Comparison of ENCODE assay signal across 8 cellular contexts in genomic region chr5:162068412-162068811, GRCh38. TPM values are rescaled to one million over a fixed set of nuclear protein-coding genes. Genes with fewer than 3 reads are reported as not detected.
DNase-seq lines count a peak whose midpoint lies in the region; ATAC-seq, FAIRE-seq and TF ChIP-seq lines count a peak whose summit lies in the region.

No MANE protein-coding gene starts in this region.

- in situ Hi-C loops in K562 (cut with MboI): no loop called here

- H3K27ac ChIP-seq in HUES48 (ENCODE audit: low read depth, low read length) (no peak overlapping the region), K562 (ENCODE audit: extremely low read depth, low read depth, low read length) (no peak overlapping the region)

- H3K27me3 ChIP-seq in HUES48 (ENCODE audit: control insufficient read depth, insufficient read depth, low read length) (no peaks in the 10 kb centered on the region), K562 (ENCODE audit: control insufficient read depth in 2 of 2, insufficient read depth in 2 of 2, low read length in 2 of 2) (no peaks in the 10 kb centered on the region)

- H3K36me3 Mint-ChIP-seq in mesothelial cell of epicardium (no peaks in the 10 kb centered on the region), natural killer cell (no peaks in the 10 kb centered on the region)

- H3K4me3 ChIP-seq in HUES48 (ENCODE audit: low read depth, low read length): peak overlapping the region; percentile 86
- no peak overlapping the region for H3K4me3 ChIP-seq in K562

- no peaks in the 10 kb centered on the region for H3K9me3 ChIP-seq in HUES48 (ENCODE audit: control insufficient read depth, insufficient read depth, low read length)
- H3K9me3 ChIP-seq in K562 (replicated peaks; ENCODE audit: control insufficient read depth, insufficient read depth, low read depth, low read length): no peaks in the 10 kb centered on the region; the same call in 1 of the 2 replicates

- TF ChIP-seq CTCF in K562 (IDR thresholded peaks at IDR 0.05 in 2 of 3, conservative IDR thresholded peaks at IDR 0.05 in 1 of 3; ENCODE audit: insufficient read depth in 2 of 3, low read depth in 1 of 3, low read length in 3 of 3): no peak
- no peak for TF ChIP-seq CTCF in mesothelial cell of epicardium (IDR thresholded peaks at IDR 0.05; ENCODE audit: unreplicated experiment)
- no peak for TF ChIP-seq CTCF in natural killer cell (IDR thresholded peaks at IDR 0.05)

- H2AFZ ChIP-seq in K562 (ENCODE audit: low read depth, low read length): no peak overlapping the region

- H3K36me3 ChIP-seq in HUES48 (ENCODE audit: control insufficient read depth, insufficient read depth, low read length): no peaks in the 10 kb centered on the region
- H3K36me3 ChIP-seq in K562 (ENCODE audit: control insufficient read depth, insufficient read depth, low read length): no peaks in the 10 kb centered on the region

- no peak overlapping the region for H3K27ac Mint-ChIP-seq in mesothelial cell of epicardium
- no peak overlapping the region for H3K27ac Mint-ChIP-seq in natural killer cell

- FAIRE-seq in K562 (lab: Jason Lieb, UNC) (no peak), RCC 7860 (lab: Jason Lieb, UNC) (no peak)

- H3K4me1 ChIP-seq in HUES48 (ENCODE audit: control insufficient read depth, insufficient read depth, low read length) (peaks cover 7% of the 10 kb centered on the region), K562 (replicated peaks in 1 of 2; ENCODE audit: control insufficient read depth in 2 of 2, insufficient read depth in 2 of 2, low read length in 2 of 2) (no peaks in the 10 kb centered on the region)

- H3K9me1 ChIP-seq in K562 (ENCODE audit: control insufficient read depth, insufficient read depth, low read length): no peaks in the 10 kb centered on the region

- no TSS peak for BruUV-seq in K562 (replicated peaks; lab: Mats Ljungman, UMichigan)

- CTCF ChIA-PET in K562 (lab: Yijun Ruan, JAX; ENCODE audit: low intra/inter-chr PET ratio): no interaction called here

- no peaks in the 10 kb centered on the region for H3K79me2 ChIP-seq in K562 (ENCODE audit: control insufficient read depth, insufficient read depth, low read length)

- H3K4me3 Mint-ChIP-seq in mesothelial cell of epicardium: no peak overlapping the region
- H3K4me3 Mint-ChIP-seq in natural killer cell: no peak overlapping the region

- no peak overlapping the region for H3K9ac ChIP-seq in HUES48 (ENCODE audit: low read depth, low read length)
- no peak overlapping the region for H3K9ac ChIP-seq in K562 (ENCODE audit: insufficient read depth in 1 of 2, low read depth in 2 of 2, low read length in 2 of 2)

- TF ChIP-seq EP300 in K562 (IDR thresholded peaks at IDR 0.05; ENCODE audit: low read length): no peak

- ATAC-seq in GM18868 (IDR thresholded peaks at IDR 0.05; ENCODE audit: unreplicated experiment) (peak; percentile 71), K562 (no peak), GM18511 (IDR thresholded peaks at IDR 0.05; ENCODE audit: unreplicated experiment) (no peak), HG02870 (IDR thresholded peaks at IDR 0.05; ENCODE audit: unreplicated experiment) (no peak), natural killer cell (no peak)

- no peak for TF ChIP-seq RAD21 in K562 (CRISPR knock-in tag; conservative IDR thresholded peaks at IDR 0.05 in 1 of 2, IDR thresholded peaks at IDR 0.05 in 1 of 2)

- WGBS in K562 (ENCODE audit: insufficient coverage, low coverage, missing lambda C conversion rate): 2% methylated on average over 11 of the region's 12 CpGs

- no peak overlapping the region for H3K4me2 ChIP-seq in K562 (ENCODE audit: insufficient read depth, low read length)

- no peak for TF ChIP-seq POLR2A in K562 (conservative IDR thresholded peaks at IDR 0.05)

- no peaks in the 10 kb centered on the region for H3K9me3 Mint-ChIP-seq in mesothelial cell of epicardium
- H3K9me3 Mint-ChIP-seq in natural killer cell: peaks cover 4 to 6% of the 10 kb centered on the region in 2 donors

- peak in 2 of 4 experiments; percentile 5 to 8 for DNase-seq in K562 (ENCODE audit: extremely low read depth in 1 of 4, low spot score in 3 of 4)
- peak; percentile 44 to 74 for DNase-seq in mesothelial cell of epicardium (ENCODE audit: low spot score in 2 of 2, unreplicated experiment in 2 of 2)
- DNase-seq in RCC 7860 (ENCODE audit: low spot score): no peak
- DNase-seq in natural killer cell: no peak

- intact Hi-C loops in K562 (cut with micrococcal nuclease): no loop called here
- intact Hi-C loops in natural killer cell (cut with micrococcal nuclease): no loop called here

- POLR2A ChIA-PET in K562 (lab: Yijun Ruan, JAX): no interaction called here

- H3K27me3 Mint-ChIP-seq in mesothelial cell of epicardium (ENCODE audit: low read depth): peaks cover 29% of the 10 kb centered on the region
- H3K27me3 Mint-ChIP-seq in natural killer cell (ENCODE audit: low read depth in 2 of 2): no peaks in the 10 kb centered on the region

- H4K20me1 ChIP-seq in K562 (replicated peaks; ENCODE audit: control insufficient read depth, insufficient read depth, low read length): no peaks in the 10 kb centered on the region

- H3K4me1 Mint-ChIP-seq in mesothelial cell of epicardium: no peaks in the 10 kb centered on the region
- no peaks in the 10 kb centered on the region for H3K4me1 Mint-ChIP-seq in natural killer cell

TF ChIP-seq in K562, 482 proteins besides CTCF, POLR2A, EP300 and RAD21:
- TF ChIP-seq KAT8 (IDR thresholded peaks at IDR 0.05; ENCODE audit: low read depth) (no peak), E2F5 (CRISPR knock-in tag; IDR thresholded peaks at IDR 0.05) (no peak), REST (CRISPR knock-in tag; IDR thresholded peaks at IDR 0.05; ENCODE audit: low read depth) (peak; percentile 76), EHMT2 (IDR thresholded peaks at IDR 0.05) (peak; percentile 56)

RNA-seq across cellular contexts. Expression of gene GABRG2, which starts 0.8 kb away (rescaled TPM):
- total RNA-seq in K562 (2011; cell fraction: chromatin; rRNA removed; ENCODE audit: low replicate concordance): 0.18 TPM in 1 of 2 replicates, not detected in the other
- total RNA-seq in K562 (2011; cell fraction: nucleolus; rRNA removed): not detected in 2 replicates
- total RNA-seq in K562 (2011; cell fraction: nucleoplasm; rRNA removed): 0.08 and 0.22 TPM in 2 replicates
- not detected in 2 replicates for total RNA-seq in K562 (2014; rRNA removed)
- total RNA-seq in K562 (2014; rRNA removed; fragmentation: Illumina TruSeq; extraction: Trizol): not detected in 2 replicates
- 0.08 TPM in 1 of 2 replicates, not detected in the other for total RNA-seq in K562 (2015; rRNA removed; fragmentation: Illumina TruSeq; extraction: Trizol)
- total RNA-seq in K562 (2021): 0.96 and 1.2 TPM in 2 replicates
- polyA plus RNA-seq in K562 (2011; rRNA removed): 0.08 and 0.36 TPM in 2 replicates
- not detected in 2 replicates for polyA plus RNA-seq in K562 (2011; cell fraction: cytosol; rRNA removed)
- polyA plus RNA-seq in K562 (2011; cell fraction: nucleus; rRNA removed): 0.09 TPM in 1 of 2 replicates, not detected in the other
- 0.09 and 0.21 TPM in 2 replicates for polyA plus RNA-seq in K562 (2012)
- polyA plus RNA-seq in K562 (2014; fragmentation: Illumina TruSeq; extraction: Trizol): 0.03 and 0.07 TPM in 2 replicates
- under 1 TPM; 0.25 to 0.35 TPM for polyA plus RNA-seq in K562 (2014; fragmentation: Nextera tagmentation; extraction: Ambion mirVana)
- 0.03 TPM in 1 of 2 replicates, not detected in the other for polyA plus RNA-seq in K562 (2014; rRNA removed)
- 0.21 TPM in 1 of 2 replicates, not detected in the other for polyA minus RNA-seq in K562 (2011; rRNA and poly(A)+ RNA removed)
- polyA minus RNA-seq in K562 (2011; cell fraction: cytosol; rRNA and poly(A)+ RNA removed): not detected in 2 replicates
- 0.40 TPM in 1 of 2 replicates, not detected in the other for polyA minus RNA-seq in K562 (2011; cell fraction: nucleus; rRNA and poly(A)+ RNA removed)
- total RNA-seq in mesothelial cell of epicardium: 0.56 to 0.63 TPM in 2 of 3 replicates, not detected in the other
- total RNA-seq in natural killer cell: 1 to 10 TPM in 1 of 3 donors, not detected in 2; 1.0 TPM

Comparison
In these comparisons a context has a peak if more than half of its experiments do, and no peak if none do; other contexts are left out.
1. DNase-seq: peak in mesothelial cell of epicardium (2 of 2); none in RCC 7860 (single experiment) and natural killer cell (single experiment).